ENCODE assay signal across 9 cellular contexts in genomic region chr14:63308723-63309317, GRCh38. TPM values are rescaled to one million over a fixed set of nuclear protein-coding genes. Genes with fewer than 3 reads are reported as not detected.
A peak's percentile ranks its signal among the peaks of the same experiment; 100 is the strongest.
DNase-seq lines count a peak whose midpoint lies in the region; ATAC-seq and TF ChIP-seq lines count a peak whose summit lies in the region.
"Had no signal": no experiment of that assay in that cellular context is flagged by ENCODE, and none has a peak within 500 bp of the region (broad histone marks: within the 10 kb centered on the region; RNA-seq: fewer than 3 reads in every experiment).

No MANE protein-coding gene starts in this region.

- intact Hi-C loops in heart right ventricle (cut with DNase I) (no loop called here), thyroid gland (cut with DNase I) (no loop called here), CD14-positive monocyte (cut with micrococcal nuclease) (no loop called here)

- WGBS in heart right ventricle, 2 donors, result 62 to 65% methylated on average over 7 of the region's 7 CpGs
- 56 to 63% methylated on average over 7 of the region's 7 CpGs for WGBS in thyroid gland, 2 donors

- H3K9me3 Mint-ChIP-seq in chondrocyte (ENCODE audit: low read depth), result no peaks in the 10 kb centered on the region
- peaks cover 0 to 3% (median 1%) of the 10 kb centered on the region in 7 donors for H3K9me3 Mint-ChIP-seq in CD14-positive monocyte

- H3K36me3 ChIP-seq in heart right ventricle (no peaks in the 10 kb centered on the region), right atrium auricular region (no peaks in the 10 kb centered on the region), thyroid gland (no peaks in the 10 kb centered on the region)

- H3K4me1 Mint-ChIP-seq in chondrocyte (ENCODE audit: low read depth) (peaks cover 7% of the 10 kb centered on the region), CD14-positive monocyte (no peaks in the 10 kb centered on the region)
- H3K4me1 Mint-ChIP-seq: brain had no signal

- H3K9me3 ChIP-seq in heart right ventricle (no peaks in the 10 kb centered on the region), right atrium auricular region (no peaks in the 10 kb centered on the region), thyroid gland (no peaks in the 10 kb centered on the region)

- no peak for TF ChIP-seq POLR2A in thyroid gland (IDR thresholded peaks at IDR 0.05)

- no peaks in the 10 kb centered on the region for H3K27me3 ChIP-seq in heart right ventricle
- H3K27me3 ChIP-seq in right atrium auricular region, result no peaks in the 10 kb centered on the region
- H3K27me3 ChIP-seq in thyroid gland, result no peaks in the 10 kb centered on the region

- ATAC-seq in heart right ventricle, result no peak

- TF ChIP-seq CTCF in heart right ventricle (IDR thresholded peaks at IDR 0.05) (peak in 6 of 9 donors; percentile 32 to 50 (median 44)), right atrium auricular region (IDR thresholded peaks at IDR 0.05) (peak in 1 of 2 donors; percentile 58), chondrocyte (IDR thresholded peaks at IDR 0.05) (peak; percentile 79), thyroid gland (IDR thresholded peaks at IDR 0.05) (peak in 4 of 6 experiments; percentile 7 to 38 (median 12)), CD14-positive monocyte (IDR thresholded peaks at IDR 0.05) (no peak)

- H3K4me1 ChIP-seq in heart right ventricle (no peaks in the 10 kb centered on the region), right atrium auricular region (no peaks in the 10 kb centered on the region), thyroid gland (no peaks in the 10 kb centered on the region)

- no peak overlapping the region for H3K27ac ChIP-seq in heart right ventricle
- no peak overlapping the region for H3K27ac ChIP-seq in right atrium auricular region
- no peak overlapping the region for H3K27ac ChIP-seq in thyroid gland

- H3K27ac Mint-ChIP-seq in chondrocyte (ENCODE audit: unreplicated experiment) (no peak overlapping the region), CD14-positive monocyte (peak overlapping the region in 1 of 7 donors; percentile 72)
- H3K27ac Mint-ChIP-seq: brain had no signal

- H3K36me3 Mint-ChIP-seq in chondrocyte (ENCODE audit: low read depth), result no peaks in the 10 kb centered on the region
- no peaks in the 10 kb centered on the region for H3K36me3 Mint-ChIP-seq in CD14-positive monocyte
- H3K36me3 Mint-ChIP-seq: brain had no signal

- H3K27me3 Mint-ChIP-seq in chondrocyte (ENCODE audit: low read depth) (peaks cover 20% of the 10 kb centered on the region), CD14-positive monocyte (ENCODE audit: low read depth in 3 of 3) (peaks cover 0 to 7% (median 2%) of the 10 kb centered on the region in 3 donors)
- H3K27me3 Mint-ChIP-seq: brain had no signal

- H3K4me3 Mint-ChIP-seq in chondrocyte (ENCODE audit: unreplicated experiment) (no peak overlapping the region), CD14-positive monocyte (no peak overlapping the region)
- H3K4me3 Mint-ChIP-seq: brain had no signal

- no peak for DNase-seq in heart right ventricle
- DNase-seq in right atrium auricular region (ENCODE audit: low spot score), result no peak
- peak; percentile 27 for DNase-seq in NAMALWA (ENCODE audit: low spot score)
- DNase-seq in chondrocyte (ENCODE audit: low spot score), result no peak
- DNase-seq in thyroid gland, result peak in 1 of 2 donors; percentile 16
- DNase-seq in GOT3 (lab: John Stamatoyannopoulos, UW), result no peak
- no peak for DNase-seq in epidermal melanocyte (ENCODE audit: insufficient read length, low spot score)
- no peak for DNase-seq in CD14-positive monocyte (ENCODE audit: low spot score)

- H3K4me3 ChIP-seq in heart right ventricle (no peak overlapping the region), right atrium auricular region (no peak overlapping the region), thyroid gland (replicated peaks in 1 of 3) (no peak overlapping the region)

RNA-seq across cellular contexts. Expression of gene GPHB5, which starts 9.9 kb away (rescaled TPM):
- total RNA-seq in heart right ventricle (not detected), right atrium auricular region (not detected), chondrocyte (not detected in 3 replicates), thyroid gland (not detected)
- polyA plus RNA-seq in heart right ventricle (not detected), CD14-positive monocyte (not detected)
